ENCODE assay signal across 9 cellular contexts in genomic region chr16:85396879-85397871, GRCh38.
DNase-seq lines count a peak whose midpoint lies in the region; ATAC-seq and TF ChIP-seq lines count a peak whose summit lies in the region.
"Had no signal": no experiment of that assay in that cellular context is flagged by ENCODE, and none has a peak within 500 bp of the region (broad histone marks: within the 10 kb centered on the region; RNA-seq: fewer than 3 reads in every experiment).

No MANE protein-coding gene starts in this region.

- BruUV-seq in OCI-LY7 (replicated peaks; lab: Mats Ljungman, UMichigan) = no TSS peak

- DNase-seq in activated naive CD4-positive, alpha-beta T cell treated with anti-CD3 and anti-CD28 coated beads, Interleukin-2, amount 10 ng/mL, durations not matched to agents 7 days and 5 days = peak; percentile 17
- DNase-seq in activated naive CD4-positive, alpha-beta T cell (lab: John Stamatoyannopoulos, UW) = no peak
- peak; percentile 76 for DNase-seq in OCI-LY7 (ENCODE audit: low spot score)
- DNase-seq in hepatocyte (ENCODE audit: low spot score) = peak; percentile 79
- DNase-seq in ureter (ENCODE audit: low spot score) = peak; percentile 64
- DNase-seq in SIG-M5 treated with dmso at 0.1 percent for 504 hours (lab: John Stamatoyannopoulos, UW; ENCODE audit: unreplicated experiment) = no peak
- no peak for DNase-seq in GDM1 (lab: John Stamatoyannopoulos, UW)

- peak; percentile 59 for TF ChIP-seq CTCF in OCI-LY7 (conservative IDR thresholded peaks at IDR 0.05; ENCODE audit: low read length)
- peak; percentile 41 for TF ChIP-seq CTCF in hepatocyte (IDR thresholded peaks at IDR 0.05; ENCODE audit: poor library complexity)

- no peak overlapping the region for H2AFZ ChIP-seq in OCI-LY7 (ENCODE audit: low read length)
- no peak overlapping the region for H2AFZ ChIP-seq in hepatocyte

- H3K27ac Mint-ChIP-seq in activated naive CD4-positive, alpha-beta T cell treated with anti-CD3 and anti-CD28 coated beads, Interleukin-2, amount 10 ng/mL, durations not matched to agents 7 days and 5 days = no peak overlapping the region

- H3K9me3 ChIP-seq in OCI-LY7 (ENCODE audit: low read length) = no peaks in the 10 kb centered on the region
- no peaks in the 10 kb centered on the region for H3K9me3 ChIP-seq in hepatocyte (ENCODE audit: low read depth)

- H3K4me3 ChIP-seq in OCI-LY7 (ENCODE audit: low read depth, low read length, poor library complexity, severe bottlenecking) (no peak overlapping the region), hepatocyte (no peak overlapping the region)

- H4K20me1 ChIP-seq in OCI-LY7 (ENCODE audit: insufficient read depth, low read length) = no peaks in the 10 kb centered on the region
- no peaks in the 10 kb centered on the region for H4K20me1 ChIP-seq in hepatocyte (ENCODE audit: insufficient read depth, poor library complexity, severe bottlenecking)

- no peaks in the 10 kb centered on the region for H3K27me3 ChIP-seq in hepatocyte

- H3K4me1 ChIP-seq in OCI-LY7 (ENCODE audit: insufficient read depth, low read length, poor library complexity, severe bottlenecking) = peaks cover 13% of the 10 kb centered on the region
- H3K4me1 ChIP-seq in hepatocyte (ENCODE audit: insufficient read depth) = peaks cover 47% of the 10 kb centered on the region

- no peak overlapping the region for H3K27ac ChIP-seq in OCI-LY7 (ENCODE audit: low read depth, low read length, poor library complexity, severe bottlenecking)
- H3K27ac ChIP-seq in hepatocyte = peak overlapping the region; percentile 94

- no peaks in the 10 kb centered on the region for H3K79me2 ChIP-seq in OCI-LY7 (ENCODE audit: insufficient read depth, low read depth, low read length)
- no peaks in the 10 kb centered on the region for H3K79me2 ChIP-seq in hepatocyte

- no peaks in the 10 kb centered on the region for H3K36me3 Mint-ChIP-seq in activated naive CD4-positive, alpha-beta T cell treated with anti-CD3 and anti-CD28 coated beads, Interleukin-2, amount 10 ng/mL, durations not matched to agents 7 days and 5 days

- H3K9me2 ChIP-seq in OCI-LY7 (ENCODE audit: insufficient read depth, low read length) = no peaks in the 10 kb centered on the region
- H3K9me2 ChIP-seq in hepatocyte (replicated peaks; ENCODE audit: insufficient read depth) = no peaks in the 10 kb centered on the region

- intact Hi-C loops in OCI-LY7 (cut with micrococcal nuclease; ENCODE audit: unreplicated experiment) = loop anchor here (10.0 kb wide), 1 partner anchor 152 kb away; no protein-coding TSS in a partner anchor

- 81% methylated on average over 25 of the region's 25 CpGs for WGBS in hepatocyte (ENCODE audit: low lambda C conversion rate, missing lambda C conversion rate)

- peak overlapping the region; percentile 25; the same call in 1 of the 2 replicates for H3K4me2 ChIP-seq in OCI-LY7 (ENCODE audit: low read length)
- peak overlapping the region; percentile 60 for H3K4me2 ChIP-seq in hepatocyte

- ATAC-seq in HG02610 (IDR thresholded peaks at IDR 0.05; ENCODE audit: unreplicated experiment) = no peak

- no peaks in the 10 kb centered on the region for H3K4me1 Mint-ChIP-seq in activated naive CD4-positive, alpha-beta T cell treated with anti-CD3 and anti-CD28 coated beads, Interleukin-2, amount 10 ng/mL, durations not matched to agents 7 days and 5 days
- H3K4me1 Mint-ChIP-seq: central memory CD8-positive, alpha-beta T cell had no signal

- CTCF ChIA-PET in activated naive CD4-positive, alpha-beta T cell treated with anti-CD3 and anti-CD28 coated beads, Interleukin-2, amount 10 ng/mL, durations not matched to agents 7 days and 5 days (lab: Charles Lee) = interaction anchor here (1.5 kb wide), 1 partner anchor 219 kb away, joined by 5 read pairs; no protein-coding TSS in a partner anchor
- CTCF ChIA-PET in OCI-LY7 (lab: Charles Lee; ENCODE audit: unreplicated experiment) = no interaction called here

- no peak overlapping the region for H3K4me3 Mint-ChIP-seq in activated naive CD4-positive, alpha-beta T cell treated with anti-CD3 and anti-CD28 coated beads, Interleukin-2, amount 10 ng/mL, durations not matched to agents 7 days and 5 days
- H3K4me3 Mint-ChIP-seq: central memory CD8-positive, alpha-beta T cell had no signal

- H3K9me3 Mint-ChIP-seq in activated naive CD4-positive, alpha-beta T cell treated with anti-CD3 and anti-CD28 coated beads, Interleukin-2, amount 10 ng/mL, durations not matched to agents 7 days and 5 days = no peaks in the 10 kb centered on the region
- H3K9me3 Mint-ChIP-seq: central memory CD8-positive, alpha-beta T cell had no signal

- no peaks in the 10 kb centered on the region for H3K36me3 ChIP-seq in OCI-LY7 (ENCODE audit: insufficient read depth, low read length)
- H3K36me3 ChIP-seq in hepatocyte (replicated peaks; ENCODE audit: insufficient read depth, low read depth) = no peaks in the 10 kb centered on the region

- POLR2A ChIA-PET in OCI-LY7 (lab: Charles Lee) = interaction anchor here (0.5 to 1.1 kb wide), 3 partner anchors 92 to 208 kb away, joined by 3 to 4 read pairs (median 3); no protein-coding TSS in a partner anchor

- peaks cover 17% of the 10 kb centered on the region for H3K27me3 Mint-ChIP-seq in activated naive CD4-positive, alpha-beta T cell treated with anti-CD3 and anti-CD28 coated beads, Interleukin-2, amount 10 ng/mL, durations not matched to agents 7 days and 5 days
- H3K27me3 Mint-ChIP-seq: central memory CD8-positive, alpha-beta T cell had no signal

Comparison
In these comparisons a context has a peak if more than half of its experiments do, and no peak if none do; other contexts are left out.
1. DNase-seq: peak in activated naive CD4-positive, alpha-beta T cell treated with anti-CD3 and anti-CD28 coated beads, Interleukin-2, amount 10 ng/mL, durations not matched to agents 7 days and 5 days (single experiment), OCI-LY7 (single experiment), hepatocyte (single experiment) and ureter (single experiment); none in activated naive CD4-positive, alpha-beta T cell (0 of 4), SIG-M5 treated with dmso at 0.1 percent for 504 hours (single experiment) and GDM1 (single experiment).